Comparison of ENCODE assay signal across 8 cellular contexts in genomic region chr3:12841085-12841969, GRCh38. TPM values are rescaled to one million over a fixed set of nuclear protein-coding genes. Genes with fewer than 3 reads are reported as not detected.
A peak's percentile ranks its signal among the peaks of the same experiment; 100 is the strongest.
DNase-seq lines count a peak whose midpoint lies in the region; ATAC-seq lines count a peak whose summit lies in the region.

Gene RPL32 (minus strand): TSS chr3:12841565. CDS start chr3:12840237, 1,328 bp downstream.

- H3K4me3 ChIP-seq in GM23248 = peak within 1 kb of the TSS; percentile 94

- peaks cover 50% of the 10 kb centered on the region for H3K79me2 ChIP-seq in GM23248 (ENCODE audit: insufficient read depth)

- H3K9ac ChIP-seq in GM23248 = peak within 1 kb of the TSS; percentile 96

- peak within 1 kb of the TSS; percentile 77 for H3K4me2 ChIP-seq in GM23248 (ENCODE audit: unreplicated experiment)

- WGBS in GM23248 (ENCODE audit: low coverage in 1 of 2, low lambda C conversion rate in 2 of 2, missing lambda C conversion rate in 2 of 2), 2 experiments = 1 to 2% methylated on average over 48 of the region's 48 CpGs

- peaks cover 1 to 22% of the 10 kb centered on the region in 2 donors for H3K36me3 Mint-ChIP-seq in naive B cell
- peaks cover 45% of the 10 kb centered on the region for H3K36me3 Mint-ChIP-seq in stimulated activated memory B cell treated with anti-CD40 and anti-IgM and Interleukin-4, amounts not matched to agents 10 μg/mL and 1 μg/mL and 100 μg/mL, for 72 hours

- peaks cover 37% of the 10 kb centered on the region for H3K4me1 ChIP-seq in GM23248 (ENCODE audit: insufficient read depth)

- in situ Hi-C loops in GM23248 (cut with MboI) = no loop called here

- peak; percentile 86 for ATAC-seq in naive B cell (ENCODE audit: low read depth in 2 of 2)
- ATAC-seq in stimulated activated memory B cell treated with anti-CD40 and anti-IgM and Interleukin-4, amounts not matched to agents 10 μg/mL and 1 μg/mL and 100 μg/mL, for 72 hours = peak; percentile 94

- peak within 1 kb of the TSS; percentile 89 to 98 (median 97) for H3K4me3 Mint-ChIP-seq in naive B cell
- H3K4me3 Mint-ChIP-seq in stimulated activated memory B cell treated with anti-CD40 and anti-IgM and Interleukin-4, amounts not matched to agents 10 μg/mL and 1 μg/mL and 100 μg/mL, for 72 hours = peak within 1 kb of the TSS; percentile 93

- no peaks in the 10 kb centered on the region for H3K9me3 Mint-ChIP-seq in naive B cell
- no peaks in the 10 kb centered on the region for H3K9me3 Mint-ChIP-seq in stimulated activated memory B cell treated with anti-CD40 and anti-IgM and Interleukin-4, amounts not matched to agents 10 μg/mL and 1 μg/mL and 100 μg/mL, for 72 hours

- peaks cover 18 to 49% (median 36%) of the 10 kb centered on the region in 3 donors for H3K4me1 Mint-ChIP-seq in naive B cell
- H3K4me1 Mint-ChIP-seq in stimulated activated memory B cell treated with anti-CD40 and anti-IgM and Interleukin-4, amounts not matched to agents 10 μg/mL and 1 μg/mL and 100 μg/mL, for 72 hours = peaks cover 52% of the 10 kb centered on the region

- no peaks in the 10 kb centered on the region for H3K27me3 Mint-ChIP-seq in naive B cell
- H3K27me3 Mint-ChIP-seq in stimulated activated memory B cell treated with anti-CD40 and anti-IgM and Interleukin-4, amounts not matched to agents 10 μg/mL and 1 μg/mL and 100 μg/mL, for 72 hours = no peaks in the 10 kb centered on the region

- no peaks in the 10 kb centered on the region for H3K9me3 ChIP-seq in GM23248 (ENCODE audit: low read depth)

- H4K20me1 ChIP-seq in GM23248 (ENCODE audit: insufficient read depth) = peaks cover 36% of the 10 kb centered on the region; the same call in 1 of the 2 replicates

- H3K27me3 ChIP-seq in GM23248 (replicated peaks; ENCODE audit: insufficient read depth) = no peaks in the 10 kb centered on the region

- peak within 1 kb of the TSS; percentile 96 for H2AFZ ChIP-seq in GM23248

- DNase-seq in Daoy (ENCODE audit: low read depth) = peak; percentile 87
- DNase-seq in GM23248 = peak; percentile 98
- DNase-seq in Kasumi-1 (lab: John Stamatoyannopoulos, UW) = peak; percentile 97 to 98
- peak; percentile 96 for DNase-seq in RKO (ENCODE audit: low spot score)
- peak; percentile 71 for DNase-seq in activated T-helper 1 cell treated with Interleukin-2 at 50 U/mL for 16 hours (ENCODE audit: low read depth)
- peak; percentile 96 for DNase-seq in fibroblast of gingiva (ENCODE audit: low read depth)
- DNase-seq in naive B cell = peak; percentile 88

- H3K27ac ChIP-seq in GM23248 = peak within 1 kb of the TSS; percentile 87

- peaks cover 41% of the 10 kb centered on the region for H3F3A ChIP-seq in GM23248 (ENCODE audit: insufficient read depth)

- peaks cover 34% of the 10 kb centered on the region for H3K36me3 ChIP-seq in GM23248 (ENCODE audit: low read depth)

- no peaks in the 10 kb centered on the region for H3K9me2 ChIP-seq in GM23248 (ENCODE audit: insufficient read depth)

- peak within 1 kb of the TSS; percentile 99 to 100 (median 100) for H3K27ac Mint-ChIP-seq in naive B cell
- H3K27ac Mint-ChIP-seq in stimulated activated memory B cell treated with anti-CD40 and anti-IgM and Interleukin-4, amounts not matched to agents 10 μg/mL and 1 μg/mL and 100 μg/mL, for 72 hours = peak within 1 kb of the TSS; percentile 99

RNA-seq across cellular contexts. Expression of gene RPL32, which starts in this region (rescaled TPM):
- 611 and 698 TPM in 2 replicates for total RNA-seq in Daoy (2014; rRNA removed; shearing (Covaris generic))
- 426 and 1,611 TPM in 2 replicates for total RNA-seq in GM23248 (2014; rRNA removed; shearing (Covaris generic))
- 923 and 947 TPM in 2 replicates for polyA plus RNA-seq in GM23248 (2016; fragmentation: Nextera tagmentation; extraction: Ambion mirVana)
- polyA plus RNA-seq in naive B cell (ENCODE audit: low read depth in 6 of 6) = 1,000 to 10,000 TPM; 1,322 to 3,271 (median 2,987) TPM

Comparison
In these comparisons a context has a peak if more than half of its experiments do, and no peak if none do; other contexts are left out.
1. Peak in every context shown above with its lines: DNase-seq, ATAC-seq, H3K4me3 ChIP-seq and H3K27ac ChIP-seq.